Comparison of ENCODE assay signal across 8 cellular contexts in the genomic region with DNA sequence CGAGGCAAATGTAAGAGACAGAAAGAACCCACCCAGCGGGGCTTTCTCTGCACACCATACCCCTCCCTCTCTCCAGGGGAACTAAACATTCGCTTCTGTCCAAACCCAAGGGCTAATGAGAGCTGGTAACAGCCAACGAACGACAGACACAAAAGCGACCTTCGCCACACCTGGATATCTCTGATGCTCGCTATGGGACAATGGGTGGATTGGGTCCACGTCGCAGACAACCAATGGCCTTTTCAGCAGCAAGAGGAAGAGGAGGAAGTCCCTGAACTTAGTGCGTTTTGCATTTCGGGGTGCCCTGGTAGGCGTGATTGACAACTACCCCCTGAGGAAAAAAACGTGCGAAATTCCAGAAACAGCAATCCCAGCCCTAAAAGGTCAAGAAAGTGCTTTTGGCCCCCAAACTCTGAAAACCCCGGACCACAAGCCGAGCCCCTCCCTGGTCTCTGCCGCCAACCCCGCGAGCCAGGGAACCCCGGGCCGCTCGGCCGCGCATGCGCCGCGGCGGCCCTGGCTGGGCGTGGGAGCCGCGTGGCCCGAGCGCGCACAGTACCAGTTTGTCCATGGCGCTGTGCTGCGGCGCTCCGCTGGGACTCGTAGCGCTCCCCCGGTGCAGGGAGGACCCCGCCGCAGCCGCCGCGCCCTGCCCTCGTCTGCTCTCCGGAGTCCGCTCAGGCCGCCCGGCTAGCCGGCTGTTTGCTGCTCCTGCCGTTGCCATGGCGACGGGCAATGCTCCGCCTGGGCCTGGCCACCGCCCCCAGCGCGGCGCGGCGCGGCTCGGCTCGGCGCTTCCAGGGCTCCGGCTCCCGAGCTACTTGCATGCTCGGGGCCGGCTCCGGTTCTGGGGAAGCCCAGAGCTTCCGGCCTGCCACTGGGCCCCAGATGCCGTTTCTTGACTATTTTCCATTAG.
A peak's percentile ranks its signal among the peaks of the same experiment; 100 is the strongest.
DNase-seq lines count a peak whose midpoint lies in the region; ATAC-seq and TF ChIP-seq lines count a peak whose summit lies in the region.

No MANE protein-coding gene starts in this region.

- H3K27me3 ChIP-seq in right lobe of liver: no peaks in the 10 kb centered on the region

- H3K27ac ChIP-seq in right lobe of liver: peak overlapping the region; percentile 35 to 82 (median 54)

- TF ChIP-seq CTCF in AG09319 (IDR thresholded peaks at IDR 0.05; ENCODE audit: low read depth, low read length): no peak; the same call in 1 of the 2 replicates
- peak in 2 of 4 donors; percentile 8 to 16 for TF ChIP-seq CTCF in right lobe of liver (IDR thresholded peaks at IDR 0.05)

- peak; percentile 91 for ATAC-seq in GM18858 (IDR thresholded peaks at IDR 0.05; ENCODE audit: unreplicated experiment)
- peak; percentile 95 for ATAC-seq in HG03025 (IDR thresholded peaks at IDR 0.05; ENCODE audit: low FRiP score, unreplicated experiment)
- peak; percentile 71 to 85 (median 82) for ATAC-seq in right lobe of liver

- H3K4me3 ChIP-seq in right lobe of liver: peak overlapping the region; percentile 44 to 73 (median 66)

- TF ChIP-seq POLR2A in right lobe of liver (IDR thresholded peaks at IDR 0.05): peak; percentile 75

- H3K4me1 ChIP-seq in right lobe of liver: peaks cover 0 to 41% (median 12%) of the 10 kb centered on the region in 4 donors

- H3K9me3 ChIP-seq in right lobe of liver: no peaks in the 10 kb centered on the region

- DNase-seq in AG09319 (ENCODE audit: extremely low read depth, low read depth) (peak; percentile 76), NCI-H2029 (lab: John Stamatoyannopoulos, UW) (peak; percentile 93), UCSD-AML1 (lab: John Stamatoyannopoulos, UW; ENCODE audit: unreplicated experiment) (peak; percentile 73), ecto neural progenitor cell (ENCODE audit: low spot score) (peak; percentile 96), right lobe of liver (peak; percentile 89 to 93 (median 91))
- peak; percentile 20 to 42 for DNase-seq in stimulated activated CD4-positive, alpha-beta T cell treated with anti-CD3 and anti-CD28 coated beads, Interleukin-2, amount 100 ng/mL, for 48 hours

- intact Hi-C loops in right lobe of liver (cut with DNase I): no loop called here

- no peaks in the 10 kb centered on the region for H3K36me3 ChIP-seq in right lobe of liver

- 4% methylated on average over 20 of the region's 74 CpGs for WGBS in right lobe of liver (ENCODE audit: insufficient coverage, low coverage, low lambda C conversion rate, missing lambda C conversion rate)

Comparison
In these comparisons a context has a peak if more than half of its experiments do, and no peak if none do; other contexts are left out.
1. Peak in every context shown above with its lines: DNase-seq, ATAC-seq, H3K4me3 ChIP-seq and H3K27ac ChIP-seq.
2. DNase-seq: peak in every context shown above with its lines; median percentile 96 in ecto neural progenitor cell; 93 in NCI-H2029; 91 in right lobe of liver; 76 in AG09319; 73 in UCSD-AML1; 31 in stimulated activated CD4-positive, alpha-beta T cell treated with anti-CD3 and anti-CD28 coated beads, Interleukin-2, amount 100 ng/mL, for 48 hours.